23 cellular contexts compared by ENCODE assay signal in the genomic region with DNA sequence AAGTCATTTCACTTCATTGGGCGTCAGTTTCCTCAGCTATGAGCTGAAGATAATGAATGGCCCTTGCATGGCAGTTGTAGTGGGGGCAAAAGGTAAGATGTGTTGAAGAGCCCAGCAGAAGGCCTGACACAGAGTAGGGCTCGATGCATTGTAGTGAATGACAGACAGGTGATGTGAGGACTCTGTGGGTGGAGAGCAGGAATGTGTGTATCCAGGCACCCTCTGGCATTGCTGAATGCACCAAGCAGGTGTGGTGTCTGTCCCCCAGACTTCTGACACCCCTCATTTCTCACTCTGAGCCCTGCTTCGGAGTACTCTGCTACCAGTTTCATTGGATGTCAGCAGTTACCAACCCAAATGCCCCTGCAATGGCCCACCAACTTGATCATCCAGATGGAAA. TPM values are rescaled to one million over a fixed set of nuclear protein-coding genes. Genes with fewer than 3 reads are reported as not detected.
DNase-seq lines count a peak whose midpoint lies in the region; ATAC-seq, FAIRE-seq and TF ChIP-seq lines count a peak whose summit lies in the region.
"Had no signal": no experiment of that assay in that cellular context is flagged by ENCODE, and none has a peak within 500 bp of the region (broad histone marks: within the 10 kb centered on the region; RNA-seq: fewer than 3 reads in every experiment).

No MANE protein-coding gene starts in this region.

- H3K18ac ChIP-seq in trophoblast cell (ENCODE audit: low read length): no peak overlapping the region

- H3K9ac ChIP-seq in HepG2 (ENCODE audit: insufficient read depth, low read depth, low read length) (no peak overlapping the region), trophoblast cell (ENCODE audit: low read length) (no peak overlapping the region)
- H3K9ac ChIP-seq: BLaER1, GM23248 had no signal

- DNase-seq in bronchial epithelial cell (ENCODE audit: low read depth) (no peak), HepG2 (ENCODE audit: low spot score) (no peak), trophoblast cell (no peak), upper lobe of right lung (peak; percentile 11), HTR-8/SVneo (ENCODE audit: insufficient read length, low spot score) (no peak), brain microvascular endothelial cell (no peak), RWPE1 (ENCODE audit: low spot score) (no peak), AG08396 (ENCODE audit: low spot score) (no peak)
- DNase-seq: Caco-2; CD4-positive, CD25-positive, alpha-beta regulatory T cell; CD8-positive, alpha-beta T cell; DMS153; DND-41; GM23248; H7; HCEC 1CT had no signal

- in situ Hi-C loops in HepG2 (cut with HindIII; ENCODE audit: extremely low pct_ligation_motif_present, low pct_unique_long_range_greater_than_20kb) (loop anchor here (25.0 kb wide), 1 partner anchor 622 kb away; no protein-coding TSS in a partner anchor), brain microvascular endothelial cell (cut with HindIII; ENCODE audit: low pct_ligation_motif_present, low sequenced_read_pairs) (no loop called here)

- H4K91ac ChIP-seq in trophoblast cell (ENCODE audit: low read depth, low read length): no peak overlapping the region

- no peak for TF ChIP-seq POLR2A in HepG2 (IDR thresholded peaks at IDR 0.05; ENCODE audit: insufficient read depth in 1 of 2, low read depth in 2 of 2, low read length in 2 of 2)

- CTCF ChIA-PET in HepG2 (lab: Yijun Ruan, JAX; ENCODE audit: low intra/inter-chr PET ratio, low total read pairs) (no interaction called here), RWPE1 (lab: Yijun Ruan, JAX) (no interaction called here)

- H3K4ac ChIP-seq in trophoblast cell (ENCODE audit: low read depth, low read length): no peak overlapping the region

- POLR2A ChIA-PET in HepG2 (lab: Yijun Ruan, JAX) (no interaction called here), RWPE1 (lab: Yijun Ruan, JAX; ENCODE audit: low non-redundant PET) (no interaction called here)

- H2BK12ac ChIP-seq in trophoblast cell (ENCODE audit: low read length): no peak overlapping the region

- no peak overlapping the region for H2BK120ac ChIP-seq in trophoblast cell (ENCODE audit: insufficient read depth, low read length, poor library complexity)

- H2AK5ac ChIP-seq in trophoblast cell (ENCODE audit: low read length): no peak overlapping the region

- H3K79me2 ChIP-seq in HepG2 (ENCODE audit: insufficient read depth, low read length) (no peaks in the 10 kb centered on the region), trophoblast cell (ENCODE audit: control insufficient read depth, insufficient read depth, low read length, poor library complexity) (no peaks in the 10 kb centered on the region)

- no peak overlapping the region for H4K12ac ChIP-seq in trophoblast cell (ENCODE audit: low read depth, low read length)

- H3K14ac ChIP-seq in trophoblast cell (ENCODE audit: low read length): no peak overlapping the region

- no peaks in the 10 kb centered on the region for H4K20me1 ChIP-seq in HepG2 (ENCODE audit: insufficient read depth, low read length)
- H4K20me1 ChIP-seq: BLaER1 had no signal

- no peak overlapping the region for H3K4me2 ChIP-seq in HepG2 (ENCODE audit: low read depth, low read length)
- H3K4me2 ChIP-seq in trophoblast cell (ENCODE audit: low read length): peak overlapping the region; percentile 7
- H3K4me2 ChIP-seq: BLaER1 had no signal

- no peak overlapping the region for H3K4me3 ChIP-seq in bronchial epithelial cell (ENCODE audit: low read depth, low read length)
- no peak overlapping the region for H3K4me3 ChIP-seq in HepG2 (replicated peaks in 1 of 3; ENCODE audit: insufficient read depth in 1 of 3, low read depth in 2 of 3, low read length in 3 of 3)
- H3K4me3 ChIP-seq in trophoblast cell (ENCODE audit: low read depth, low read length): no peak overlapping the region
- no peak overlapping the region for H3K4me3 ChIP-seq in upper lobe of right lung
- H3K4me3 ChIP-seq in brain microvascular endothelial cell (ENCODE audit: low read depth, low read length): no peak overlapping the region
- H3K4me3 ChIP-seq: BLaER1, GM23248 had no signal

- no peak overlapping the region for H3K23ac ChIP-seq in trophoblast cell (ENCODE audit: low read length)

- H3K27ac ChIP-seq in HepG2 (ENCODE audit: extremely low read length, insufficient read depth, low read length): no peak overlapping the region
- H3K27ac ChIP-seq in trophoblast cell (ENCODE audit: low read depth, low read length): no peak overlapping the region
- H3K27ac ChIP-seq in upper lobe of right lung: no peak overlapping the region
- no peak overlapping the region for H3K27ac ChIP-seq in brain microvascular endothelial cell
- H3K27ac ChIP-seq in RWPE1: no peak overlapping the region
- H3K27ac ChIP-seq: BLaER1, C4-2B, GM23248 had no signal

- TF ChIP-seq RAD21 in HepG2 (CRISPR knock-in tag; IDR thresholded peaks at IDR 0.05): no peak

- H3K79me1 ChIP-seq in trophoblast cell (ENCODE audit: low read length): no peaks in the 10 kb centered on the region

- 16% methylated on average over 3 of the region's 3 CpGs for WGBS in HepG2 (ENCODE audit: low lambda C conversion rate)
- no CpG with 5 or more reads among the region's 3 CpGs for WGBS in trophoblast cell (ENCODE audit: extremely low coverage, insufficient coverage, insufficient read length)

- ATAC-seq in HepG2 (no peak), upper lobe of right lung (no peak)
- ATAC-seq: CD8-positive, alpha-beta T cell had no signal

- BruUV-seq in HepG2 (replicated peaks; lab: Mats Ljungman, UMichigan): no TSS peak

- H3K9me3 ChIP-seq in HepG2 (ENCODE audit: low read length) (no peaks in the 10 kb centered on the region), trophoblast cell (ENCODE audit: insufficient read depth, low read depth, low read length) (no peaks in the 10 kb centered on the region), upper lobe of right lung (no peaks in the 10 kb centered on the region)
- H3K9me3 ChIP-seq: BLaER1, Caco-2 had no signal

- H2AFZ ChIP-seq in HepG2 (ENCODE audit: low read length) (no peak overlapping the region), trophoblast cell (ENCODE audit: insufficient read depth, low read length, poor library complexity) (no peak overlapping the region)
- H2AFZ ChIP-seq: GM23248 had no signal

- H3K36me3 ChIP-seq in bronchial epithelial cell (ENCODE audit: control insufficient read depth, insufficient read depth, low read length) (no peaks in the 10 kb centered on the region), HepG2 (replicated peaks in 1 of 2; ENCODE audit: control insufficient read depth in 1 of 2, insufficient read depth in 2 of 2, low read length in 2 of 2) (no peaks in the 10 kb centered on the region), trophoblast cell (ENCODE audit: control insufficient read depth in 1 of 2, insufficient read depth in 2 of 2, low read length in 2 of 2) (no peaks in the 10 kb centered on the region), upper lobe of right lung (no peaks in the 10 kb centered on the region), brain microvascular endothelial cell (replicated peaks) (no peaks in the 10 kb centered on the region)
- H3K36me3 ChIP-seq: BLaER1 had no signal

- H2BK5ac ChIP-seq in trophoblast cell (ENCODE audit: low read depth, low read length, poor library complexity): no peak overlapping the region

- TF ChIP-seq EP300 in HepG2 (IDR thresholded peaks at IDR 0.05; ENCODE audit: low read depth in 2 of 2, low read length in 2 of 2) (no peak), HepG2 (CRISPR knock-in tag; IDR thresholded peaks at IDR 0.05; ENCODE audit: borderline replicate concordance) (no peak)

- H3K27me3 ChIP-seq in bronchial epithelial cell (ENCODE audit: control insufficient read depth, insufficient read depth, low read length): peaks cover 24% of the 10 kb centered on the region
- H3K27me3 ChIP-seq in HepG2 (ENCODE audit: control insufficient read depth in 1 of 2, insufficient read depth in 2 of 2, low read length in 2 of 2): peaks cover 4 to 73% of the 10 kb centered on the region in 2 experiments; a peak in 4 of 5 replicates
- H3K27me3 ChIP-seq in trophoblast cell (ENCODE audit: insufficient read depth, low read length): peaks cover 11% of the 10 kb centered on the region
- peaks cover 74% of the 10 kb centered on the region for H3K27me3 ChIP-seq in upper lobe of right lung
- H3K27me3 ChIP-seq in brain microvascular endothelial cell (replicated peaks): peaks cover 73% of the 10 kb centered on the region

- FAIRE-seq in bronchial epithelial cell (lab: Jason Lieb, UNC) (peak; percentile 13), HepG2 (lab: Jason Lieb, UNC) (no peak), HTR-8/SVneo (lab: Jason Lieb, UNC) (no peak)
- FAIRE-seq: G401.6, GM12892, GM19239, H1 had no signal

- TF ChIP-seq CTCF in bronchial epithelial cell (IDR thresholded peaks at IDR 0.05; ENCODE audit: insufficient read depth, low read length, severe bottlenecking): no peak
- TF ChIP-seq CTCF in HepG2 (CRISPR knock-in tag; IDR thresholded peaks at IDR 0.05): no peak
- TF ChIP-seq CTCF in upper lobe of right lung (IDR thresholded peaks at IDR 0.05): no peak
- no peak for TF ChIP-seq CTCF in brain microvascular endothelial cell (IDR thresholded peaks at IDR 0.05; ENCODE audit: low read depth, low read length, missing control alignments)
- no peak for TF ChIP-seq CTCF in RWPE1 (conservative IDR thresholded peaks at IDR 0.05; ENCODE audit: low read depth)

- H3K4me1 ChIP-seq in HepG2 (ENCODE audit: insufficient read depth, low read length) (peaks cover 23% of the 10 kb centered on the region), trophoblast cell (ENCODE audit: control insufficient read depth in 1 of 2, insufficient read depth in 2 of 2, low read length in 2 of 2) (no peaks in the 10 kb centered on the region), upper lobe of right lung (no peaks in the 10 kb centered on the region)
- H3K4me1 ChIP-seq: Caco-2 had no signal

- intact Hi-C loops in HepG2 (cut with micrococcal nuclease; ENCODE audit: unreplicated experiment): no loop called here
- intact Hi-C loops in upper lobe of right lung (cut with DNase I): no loop called here

- H4K8ac ChIP-seq in trophoblast cell (ENCODE audit: low read depth, low read length): no peak overlapping the region

RNA-seq across cellular contexts. Expression of gene LHX2, which starts 22.4 kb away (rescaled TPM):
- total RNA-seq in bronchial epithelial cell: not detected in 2 replicates
- not detected in 2 replicates for total RNA-seq in HepG2 (2016; rRNA removed; fragmentation: Illumina TruSeq; extraction: Trizol)
- not detected in 2 replicates for total RNA-seq in HepG2 (2016; cell fraction: cytosol; rRNA removed; fragmentation: Illumina TruSeq; extraction: Trizol; ENCODE audit: low read depth)
- total RNA-seq in HepG2 (2016; cell fraction: insoluble cytoplasmic fraction; rRNA removed; fragmentation: Illumina TruSeq; extraction: Trizol): not detected in 2 replicates
- total RNA-seq in HepG2 (2016; cell fraction: membrane; rRNA removed; fragmentation: Illumina TruSeq; extraction: Trizol): not detected in 2 replicates
- total RNA-seq in HepG2 (2016; cell fraction: nucleus; rRNA removed; fragmentation: Illumina TruSeq; extraction: Trizol): not detected in 2 replicates
- not detected in 2 replicates for polyA plus RNA-seq in HepG2 (2011; rRNA removed)
- polyA plus RNA-seq in HepG2 (2011; cell fraction: cytosol; rRNA removed): not detected in 2 replicates
- 0.12 TPM in 1 of 2 replicates, not detected in the other for polyA plus RNA-seq in HepG2 (2011; cell fraction: nucleus; rRNA removed)
- polyA plus RNA-seq in HepG2 (2012): not detected in 2 replicates
- not detected in 2 replicates for polyA plus RNA-seq in HepG2 (2016; cell fraction: cytosol; fragmentation: Illumina TruSeq; extraction: Trizol; ENCODE audit: low read depth)
- polyA plus RNA-seq in HepG2 (2016; cell fraction: insoluble cytoplasmic fraction; fragmentation: Illumina TruSeq; extraction: Trizol; ENCODE audit: low read depth): not detected in 2 replicates
- polyA plus RNA-seq in HepG2 (2016; cell fraction: membrane; fragmentation: Illumina TruSeq; extraction: Trizol; ENCODE audit: low read depth): not detected in 2 replicates
- not detected in 2 replicates for polyA plus RNA-seq in HepG2 (2016; cell fraction: nucleus; fragmentation: Illumina TruSeq; extraction: Trizol; ENCODE audit: insufficient read depth, low read depth)
- 16.6 TPM in 1 of 2 replicates, not detected in the other for polyA minus RNA-seq in HepG2 (2011; rRNA and poly(A)+ RNA removed; ENCODE audit: low replicate concordance)
- polyA minus RNA-seq in HepG2 (2011; cell fraction: cytosol; rRNA and poly(A)+ RNA removed): 0.44 TPM in 1 of 2 replicates, not detected in the other
- polyA minus RNA-seq in HepG2 (2011; cell fraction: nucleus; rRNA and poly(A)+ RNA removed): not detected in 2 replicates
- 0.21 and 0.32 TPM in 2 replicates for polyA plus RNA-seq in trophoblast cell (2013)
- total RNA-seq in upper lobe of right lung: not detected
- total RNA-seq: B cell; CD4-positive, CD25-positive, alpha-beta regulatory T cell; CD8-positive, alpha-beta T cell; GM23248 had no signal
- polyA plus RNA-seq: CD4-positive, CD25-positive, alpha-beta regulatory T cell; GM23248 had no signal
